In the genomic region with DNA sequence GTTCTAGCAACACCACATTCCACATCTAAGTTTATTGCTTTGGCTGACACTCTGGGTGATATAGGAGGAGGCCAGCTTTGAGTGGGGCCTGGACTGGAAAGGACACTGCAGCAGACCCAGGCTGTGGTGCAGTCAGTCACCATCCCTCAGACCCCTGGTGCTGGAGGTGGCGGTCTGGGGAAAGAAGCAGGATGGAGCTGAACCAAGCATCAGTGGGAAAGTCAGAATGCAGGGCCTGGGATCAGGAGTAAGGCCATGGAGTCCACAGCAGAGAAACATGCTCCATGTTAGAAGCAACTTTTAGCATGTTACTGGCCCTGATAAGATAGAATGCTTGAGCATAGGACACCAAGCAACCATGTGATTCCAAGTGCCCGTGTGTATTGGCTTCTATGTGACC, we compare ENCODE assay signal across 1 cellular context.
TF ChIP-seq lines count a peak whose summit lies in the region.

No MANE protein-coding gene starts in this region.

TF ChIP-seq in IMR-90, 13 proteins besides CTCF, POLR2A, EP300 and RAD21:
- TF ChIP-seq MXI1 (IDR thresholded peaks at IDR 0.05; ENCODE audit: borderline replicate concordance, low read depth, low read length): no peak
- no peak for TF ChIP-seq MAZ (IDR thresholded peaks at IDR 0.05; ENCODE audit: borderline replicate concordance, low read depth, low read length)
- TF ChIP-seq, protein P1, sequence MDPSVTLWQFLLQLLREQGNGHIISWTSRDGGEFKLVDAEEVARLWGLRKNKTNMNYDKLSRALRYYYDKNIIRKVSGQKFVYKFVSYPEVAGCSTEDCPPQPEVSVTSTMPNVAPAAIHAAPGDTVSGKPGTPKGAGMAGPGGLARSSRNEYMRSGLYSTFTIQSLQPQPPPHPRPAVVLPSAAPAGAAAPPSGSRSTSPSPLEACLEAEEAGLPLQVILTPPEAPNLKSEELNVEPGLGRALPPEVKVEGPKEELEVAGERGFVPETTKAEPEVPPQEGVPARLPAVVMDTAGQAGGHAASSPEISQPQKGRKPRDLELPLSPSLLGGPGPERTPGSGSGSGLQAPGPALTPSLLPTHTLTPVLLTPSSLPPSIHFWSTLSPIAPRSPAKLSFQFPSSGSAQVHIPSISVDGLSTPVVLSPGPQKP (IDR thresholded peaks at IDR 0.05; ENCODE audit: borderline replicate concordance, low read depth, low read length): no peak
- TF ChIP-seq SMC3 (IDR thresholded peaks at IDR 0.05; ENCODE audit: low read depth, low read length): no peak
- TF ChIP-seq MAFK (IDR thresholded peaks at IDR 0.05; ENCODE audit: low read depth, low read length): no peak
- no peak for TF ChIP-seq FOS (IDR thresholded peaks at IDR 0.05; ENCODE audit: low read depth, low read length)
